18 cellular contexts compared by ENCODE assay signal in genomic region chr7:139059905-139060304, GRCh38. TPM values are rescaled to one million over a fixed set of nuclear protein-coding genes. Genes with fewer than 3 reads are reported as not detected.
A peak's percentile ranks its signal among the peaks of the same experiment; 100 is the strongest.
DNase-seq lines count a peak whose midpoint lies in the region; ATAC-seq and TF ChIP-seq lines count a peak whose summit lies in the region.
"Had no signal": no experiment of that assay in that cellular context is flagged by ENCODE, and none has a peak within 500 bp of the region (broad histone marks: within the 10 kb centered on the region; RNA-seq: fewer than 3 reads in every experiment).

No MANE protein-coding gene starts in this region.

- no peaks in the 10 kb centered on the region for H3F3A ChIP-seq in GM23338 (replicated peaks; ENCODE audit: low read depth)

- no peaks in the 10 kb centered on the region for H3K9me3 Mint-ChIP-seq in activated CD4-positive, alpha-beta T cell treated with anti-CD3 and anti-CD28 coated beads, Interleukin-2, amount 10 ng/mL, durations not matched to agents 7 days and 5 days
- H3K9me3 Mint-ChIP-seq in GM23338 = no peaks in the 10 kb centered on the region
- no peaks in the 10 kb centered on the region for H3K9me3 Mint-ChIP-seq in activated naive CD8-positive, alpha-beta T cell (ENCODE audit: low read depth)
- H3K9me3 Mint-ChIP-seq in naive thymus-derived CD8-positive, alpha-beta T cell = no peaks in the 10 kb centered on the region

- ATAC-seq in GM23338 = no peak
- ATAC-seq in naive thymus-derived CD8-positive, alpha-beta T cell = no peak
- ATAC-seq in HG02571 (IDR thresholded peaks at IDR 0.05; ENCODE audit: unreplicated experiment) = no peak
- ATAC-seq: pancreas had no signal

- H3K36me3 Mint-ChIP-seq in activated CD4-positive, alpha-beta T cell treated with anti-CD3 and anti-CD28 coated beads, Interleukin-2, amount 10 ng/mL, durations not matched to agents 7 days and 5 days (ENCODE audit: low read depth) = peaks cover 80% of the 10 kb centered on the region
- peaks cover 16% of the 10 kb centered on the region for H3K36me3 Mint-ChIP-seq in GM23338 (ENCODE audit: low read depth)
- peaks cover 17% of the 10 kb centered on the region for H3K36me3 Mint-ChIP-seq in activated naive CD8-positive, alpha-beta T cell
- H3K36me3 Mint-ChIP-seq in naive thymus-derived CD8-positive, alpha-beta T cell = peaks cover 5 to 94% (median 29%) of the 10 kb centered on the region in 3 donors

- H3K27me3 Mint-ChIP-seq in activated CD4-positive, alpha-beta T cell treated with anti-CD3 and anti-CD28 coated beads, Interleukin-2, amount 10 ng/mL, durations not matched to agents 7 days and 5 days = no peaks in the 10 kb centered on the region
- no peaks in the 10 kb centered on the region for H3K27me3 Mint-ChIP-seq in GM23338 (ENCODE audit: insufficient read depth, low read depth, poor library complexity)
- H3K27me3 Mint-ChIP-seq in activated naive CD8-positive, alpha-beta T cell = no peaks in the 10 kb centered on the region
- no peaks in the 10 kb centered on the region for H3K27me3 Mint-ChIP-seq in naive thymus-derived CD8-positive, alpha-beta T cell

- H3K79me2 ChIP-seq in GM23338 (replicated peaks; ENCODE audit: insufficient read depth) = no peaks in the 10 kb centered on the region
- no peaks in the 10 kb centered on the region for H3K79me2 ChIP-seq in hepatocyte

- 0 out of 2 replicates have a peak overlapping the region, but pooled peaks have one; percentile 4 for H3K27ac ChIP-seq in GM23338 (ENCODE audit: low read depth)
- H3K27ac ChIP-seq in hepatocyte = no peak overlapping the region
- H3K27ac ChIP-seq: coronary artery, pancreas, WERI-Rb-1 had no signal

- 90% methylated on average over 1 of the region's 1 CpG for WGBS in hepatocyte (ENCODE audit: low lambda C conversion rate, missing lambda C conversion rate)

- no peaks in the 10 kb centered on the region for H3K9me3 ChIP-seq in hepatocyte (ENCODE audit: low read depth)
- H3K9me3 ChIP-seq: Caco-2, pancreas, uterus had no signal

- H3K4me3 Mint-ChIP-seq in activated CD4-positive, alpha-beta T cell treated with anti-CD3 and anti-CD28 coated beads, Interleukin-2, amount 10 ng/mL, durations not matched to agents 7 days and 5 days = no peak overlapping the region
- no peak overlapping the region for H3K4me3 Mint-ChIP-seq in GM23338
- H3K4me3 Mint-ChIP-seq in activated naive CD8-positive, alpha-beta T cell = peak overlapping the region; percentile 17
- H3K4me3 Mint-ChIP-seq in naive thymus-derived CD8-positive, alpha-beta T cell = peak overlapping the region in 2 of 10 donors; percentile 5 to 38

- H2AFZ ChIP-seq in GM23338 (no peak overlapping the region), hepatocyte (no peak overlapping the region)

- H3K4me1 ChIP-seq in GM23338 (ENCODE audit: insufficient read depth) = no peaks in the 10 kb centered on the region
- no peaks in the 10 kb centered on the region for H3K4me1 ChIP-seq in hepatocyte (ENCODE audit: insufficient read depth)
- H3K4me1 ChIP-seq: Caco-2, pancreas, uterus had no signal

- peak overlapping the region; percentile 1 for H3K27ac Mint-ChIP-seq in activated CD4-positive, alpha-beta T cell treated with anti-CD3 and anti-CD28 coated beads, Interleukin-2, amount 10 ng/mL, durations not matched to agents 7 days and 5 days
- no peak overlapping the region; the same call in 1 of the 2 replicates for H3K27ac Mint-ChIP-seq in GM23338
- H3K27ac Mint-ChIP-seq in activated naive CD8-positive, alpha-beta T cell = peak overlapping the region; percentile 89
- H3K27ac Mint-ChIP-seq in naive thymus-derived CD8-positive, alpha-beta T cell = peak overlapping the region; percentile 41 to 93 (median 82)

- H3K4me3 ChIP-seq in GM23338 = no peak overlapping the region
- no peak overlapping the region for H3K4me3 ChIP-seq in hepatocyte
- H3K4me3 ChIP-seq: coronary artery, pancreas, smooth muscle cell, uterus had no signal

- no peak for DNase-seq in activated CD4-positive, alpha-beta T cell treated with anti-CD3 and anti-CD28 coated beads, Interleukin-2, amount 10 ng/mL, durations not matched to agents 7 days and 5 days
- DNase-seq in activated CD4-positive, alpha-beta T cell treated with anti-CD3 and anti-CD28 coated beads, Interleukin-2, amount 50 U/mL, for 48 hours = no peak
- no peak for DNase-seq in GM23338 (ENCODE audit: low spot score)
- DNase-seq in naive thymus-derived CD8-positive, alpha-beta T cell = no peak
- no peak for DNase-seq in hepatocyte (ENCODE audit: low spot score)
- DNase-seq in HEK293T (ENCODE audit: extremely low spot score) = no peak
- DNase-seq: Caco-2, glutamatergic neuron, kidney glomerular epithelial cell, NCI-H1930, NCI-H510A, pancreas, uterus, WERI-Rb-1 had no signal

- CTCF ChIA-PET in activated CD4-positive, alpha-beta T cell treated with anti-CD3 and anti-CD28 coated beads, Interleukin-2, amount 10 ng/mL, durations not matched to agents 7 days and 5 days (lab: Charles Lee) = interaction anchor here (1.0 to 19.6 kb wide), 6 partner anchors 12 to 35 kb away, joined by 3 to 225 read pairs (median 6); no protein-coding TSS in a partner anchor
- CTCF ChIA-PET in HEK293T (lab: Yijun Ruan, JAX) = interaction anchor here (2.7 kb wide), 1 partner anchor 15 kb away, joined by 11 read pairs; no protein-coding TSS in a partner anchor

- peaks cover 60% of the 10 kb centered on the region for H3K4me1 Mint-ChIP-seq in activated CD4-positive, alpha-beta T cell treated with anti-CD3 and anti-CD28 coated beads, Interleukin-2, amount 10 ng/mL, durations not matched to agents 7 days and 5 days
- peaks cover 8% of the 10 kb centered on the region for H3K4me1 Mint-ChIP-seq in GM23338
- H3K4me1 Mint-ChIP-seq in activated naive CD8-positive, alpha-beta T cell (ENCODE audit: low read depth) = peaks cover 62% of the 10 kb centered on the region
- peaks cover 20 to 63% (median 54%) of the 10 kb centered on the region in 4 donors for H3K4me1 Mint-ChIP-seq in naive thymus-derived CD8-positive, alpha-beta T cell

- H3K9me2 ChIP-seq in GM23338 (ENCODE audit: insufficient read depth) (no peaks in the 10 kb centered on the region), hepatocyte (replicated peaks; ENCODE audit: insufficient read depth) (no peaks in the 10 kb centered on the region)

- H4K20me1 ChIP-seq in GM23338 (replicated peaks; ENCODE audit: insufficient read depth) (no peaks in the 10 kb centered on the region), hepatocyte (ENCODE audit: insufficient read depth, poor library complexity, severe bottlenecking) (no peaks in the 10 kb centered on the region)

- H3K4me2 ChIP-seq in GM23338 (no peak overlapping the region), hepatocyte (no peak overlapping the region)
- H3K4me2 ChIP-seq: smooth muscle cell had no signal

- H3K36me3 ChIP-seq in GM23338 (ENCODE audit: insufficient read depth) (peaks cover 15% of the 10 kb centered on the region), hepatocyte (replicated peaks; ENCODE audit: insufficient read depth, low read depth) (no peaks in the 10 kb centered on the region)
- H3K36me3 ChIP-seq: uterus had no signal

- TF ChIP-seq CTCF in GM23338 (conservative IDR thresholded peaks at IDR 0.05; ENCODE audit: low read depth in 2 of 2) (no peak), hepatocyte (IDR thresholded peaks at IDR 0.05; ENCODE audit: poor library complexity) (no peak)

- H3K27me3 ChIP-seq in GM23338 (ENCODE audit: insufficient read depth) = no peaks in the 10 kb centered on the region
- no peaks in the 10 kb centered on the region for H3K27me3 ChIP-seq in hepatocyte
- H3K27me3 ChIP-seq: pancreas, uterus had no signal

- POLR2A ChIA-PET in activated CD4-positive, alpha-beta T cell treated with anti-CD3 and anti-CD28 coated beads, Interleukin-2, amount 10 ng/mL, durations not matched to agents 7 days and 5 days (lab: Charles Lee) = no interaction called here
- POLR2A ChIA-PET in naive thymus-derived CD8-positive, alpha-beta T cell (lab: Charles Lee) = interaction anchor here (0.8 to 2.0 kb wide), 5 partner anchors 8 to 173 kb away, joined by 3 to 11 read pairs (median 3); no protein-coding TSS in a partner anchor
- POLR2A ChIA-PET in HEK293T (lab: Yijun Ruan, JAX) = no interaction called here

TF ChIP-seq in HEK293T, 16 proteins besides CTCF, POLR2A, EP300 and RAD21 (continues in another document):
- TF ChIP-seq FOXK2 (IDR thresholded peaks at IDR 0.05) (no peak), TARDBP (IDR thresholded peaks at IDR 0.05) (no peak), ZNF384 (IDR thresholded peaks at IDR 0.05) (no peak), L3MBTL2 (conservative IDR thresholded peaks at IDR 0.05) (no peak), LEF1 (IDR thresholded peaks at IDR 0.05; ENCODE audit: borderline replicate concordance) (no peak), HDGF (IDR thresholded peaks at IDR 0.05; ENCODE audit: borderline replicate concordance) (no peak), CTBP1 (IDR thresholded peaks at IDR 0.05; ENCODE audit: borderline replicate concordance) (no peak), NFRKB (IDR thresholded peaks at IDR 0.05) (no peak), SUZ12 (IDR thresholded peaks at IDR 0.05) (no peak), FOXA1 (IDR thresholded peaks at IDR 0.05) (no peak), BHLHE40 (IDR thresholded peaks at IDR 0.05; ENCODE audit: borderline replicate concordance) (no peak), ARNT (IDR thresholded peaks at IDR 0.05) (no peak), FOXM1 (IDR thresholded peaks at IDR 0.05; ENCODE audit: borderline replicate concordance) (no peak), ELF4 (IDR thresholded peaks at IDR 0.05) (no peak)

RNA-seq across cellular contexts. Expression of gene ZC3HAV1L, which starts 24.1 kb away (rescaled TPM):
- 10 to 100 TPM; 14.9 to 16.5 TPM for total RNA-seq in activated CD4-positive, alpha-beta T cell treated with anti-CD3 and anti-CD28 coated beads, Interleukin-2, amount 10 ng/mL, durations not matched to agents 7 days and 5 days
- 10.1 and 11.3 TPM in 2 replicates for total RNA-seq in GM23338 (2014; rRNA removed; shearing (Covaris generic))
- 2.0 and 2.1 TPM in 2 replicates for polyA plus RNA-seq in GM23338 (2016; fragmentation: Nextera tagmentation; extraction: Ambion mirVana)
- total RNA-seq in naive thymus-derived CD8-positive, alpha-beta T cell = under 1 TPM; 0.26 to 0.36 TPM
- under 1 TPM in 1 of 3 donors, not detected in 2; 0.23 TPM for polyA plus RNA-seq in naive thymus-derived CD8-positive, alpha-beta T cell
- total RNA-seq in hepatocyte = 29.0 and 29.9 TPM in 2 replicates
- 10.3 and 11.6 TPM in 2 replicates for polyA plus RNA-seq in hepatocyte

RNA-seq across cellular contexts. Expression of gene ZC3HAV1, which starts 49.6 kb away (rescaled TPM):
- total RNA-seq in activated CD4-positive, alpha-beta T cell treated with anti-CD3 and anti-CD28 coated beads, Interleukin-2, amount 10 ng/mL, durations not matched to agents 7 days and 5 days = 100 to 1,000 TPM; 124 to 129 TPM
- 56.8 and 59.8 TPM in 2 replicates for total RNA-seq in GM23338 (2014; rRNA removed; shearing (Covaris generic))
- 23.4 and 24.8 TPM in 2 replicates for polyA plus RNA-seq in GM23338 (2016; fragmentation: Nextera tagmentation; extraction: Ambion mirVana)
- 100 to 1,000 TPM; 202 to 214 TPM for total RNA-seq in naive thymus-derived CD8-positive, alpha-beta T cell
- 100 to 1,000 TPM; 144 to 188 (median 162) TPM for polyA plus RNA-seq in naive thymus-derived CD8-positive, alpha-beta T cell
- total RNA-seq in hepatocyte = 25.5 and 27.9 TPM in 2 replicates
- polyA plus RNA-seq in hepatocyte = 20.4 and 23.8 TPM in 2 replicates
